In genomic region chr6:43334466-43335095, GRCh38 we compare ENCODE assay signal across 7 cellular contexts. TPM values are rescaled to one million over a fixed set of nuclear protein-coding genes. Genes with fewer than 3 reads are reported as not detected.
DNase-seq lines count a peak whose midpoint lies in the region; ATAC-seq and TF ChIP-seq lines count a peak whose summit lies in the region.

No MANE protein-coding gene starts in this region.

- no peak for TF ChIP-seq POLR2A in upper lobe of left lung (IDR thresholded peaks at IDR 0.05)

- H3K27me3 ChIP-seq in GM06990 (replicated peaks; ENCODE audit: control insufficient read depth, insufficient read depth, low read length), result no peaks in the 10 kb centered on the region
- no peaks in the 10 kb centered on the region for H3K27me3 ChIP-seq in ascending aorta
- no peaks in the 10 kb centered on the region for H3K27me3 ChIP-seq in upper lobe of left lung

- no peak for TF ChIP-seq EP300 in upper lobe of left lung (IDR thresholded peaks at IDR 0.05)

- TF ChIP-seq CTCF in GM06990 (IDR thresholded peaks at IDR 0.05; ENCODE audit: insufficient read depth, low read length, poor library complexity, severe bottlenecking) (peak; percentile 31), ascending aorta (IDR thresholded peaks at IDR 0.05) (peak in 2 of 3 experiments; percentile 29 to 37), upper lobe of left lung (IDR thresholded peaks at IDR 0.05) (peak; percentile 22 to 65 (median 50))

- intact Hi-C loops in ascending aorta (cut with DNase I), result no loop called here

- H3K4me1 ChIP-seq in ascending aorta (no peaks in the 10 kb centered on the region), upper lobe of left lung (no peaks in the 10 kb centered on the region)

- H3K9me3 ChIP-seq in ascending aorta, result no peaks in the 10 kb centered on the region
- no peaks in the 10 kb centered on the region for H3K9me3 ChIP-seq in upper lobe of left lung

- peaks cover 3% of the 10 kb centered on the region for H3K36me3 ChIP-seq in GM06990 (ENCODE audit: control insufficient read depth, insufficient read depth, low read length)
- H3K36me3 ChIP-seq in ascending aorta, result peaks cover 17 to 24% of the 10 kb centered on the region in 2 donors
- peaks cover under 1 to 27% (median 17%) of the 10 kb centered on the region in 4 donors for H3K36me3 ChIP-seq in upper lobe of left lung

- no peak overlapping the region for H3K27ac ChIP-seq in ascending aorta
- H3K27ac ChIP-seq in upper lobe of left lung, result no peak overlapping the region

- peak in 1 of 2 donors; percentile 56 for ATAC-seq in upper lobe of left lung (ENCODE audit: low FRiP score in 2 of 2)
- ATAC-seq in HG02938 (IDR thresholded peaks at IDR 0.05; ENCODE audit: unreplicated experiment), result no peak
- no peak for ATAC-seq in GM19452 (IDR thresholded peaks at IDR 0.05; ENCODE audit: unreplicated experiment)

- H3K4me3 ChIP-seq in GM06990 (replicated peaks; ENCODE audit: low read depth, low read length), result no peak overlapping the region
- no peak overlapping the region for H3K4me3 ChIP-seq in ascending aorta
- H3K4me3 ChIP-seq in upper lobe of left lung, result no peak overlapping the region

- 22 to 31% methylated on average over 2 of the region's 2 CpGs for WGBS in upper lobe of left lung, 2 donors

- DNase-seq in GM06990 (ENCODE audit: extremely low read depth, insufficient read length) (no peak), NCI-H1092 treated with DMSO at 0.1 percent for 48 hours (lab: John Stamatoyannopoulos, UW) (peak; percentile 43), ascending aorta (ENCODE audit: low spot score in 2 of 2) (no peak), iris pigment epithelial cell (ENCODE audit: low read depth) (peak; percentile 62), upper lobe of left lung (no peak)

RNA-seq across cellular contexts. Expression of gene CRIP3, which starts 26.0 kb away (rescaled TPM):
- total RNA-seq in ascending aorta (not detected), upper lobe of left lung (1 to 10 TPM in 1 of 6 donors, not detected in 5; 1.5 TPM)

RNA-seq across cellular contexts. Expression of gene ZNF318, which starts 34.9 kb away (rescaled TPM):
- total RNA-seq in ascending aorta (4.4 TPM), upper lobe of left lung (10 to 100 TPM; 10.3 to 19.9 (median 15.3) TPM)

RNA-seq across cellular contexts. Expression of gene SLC22A7, which starts 36.5 kb away (rescaled TPM):
- 1.8 TPM for total RNA-seq in ascending aorta
- not detected for total RNA-seq in upper lobe of left lung

Comparison
In these comparisons a context has a peak if more than half of its experiments do, and no peak if none do; other contexts are left out.
1. DNase-seq: peak in NCI-H1092 treated with DMSO at 0.1 percent for 48 hours (single experiment) and iris pigment epithelial cell (single experiment); none in GM06990 (single experiment), ascending aorta (0 of 2) and upper lobe of left lung (0 of 2).
2. Peak in every context shown above with its lines, with median percentiles within 50 percentile points of each other: CTCF ChIP-seq.